In the genomic region with DNA sequence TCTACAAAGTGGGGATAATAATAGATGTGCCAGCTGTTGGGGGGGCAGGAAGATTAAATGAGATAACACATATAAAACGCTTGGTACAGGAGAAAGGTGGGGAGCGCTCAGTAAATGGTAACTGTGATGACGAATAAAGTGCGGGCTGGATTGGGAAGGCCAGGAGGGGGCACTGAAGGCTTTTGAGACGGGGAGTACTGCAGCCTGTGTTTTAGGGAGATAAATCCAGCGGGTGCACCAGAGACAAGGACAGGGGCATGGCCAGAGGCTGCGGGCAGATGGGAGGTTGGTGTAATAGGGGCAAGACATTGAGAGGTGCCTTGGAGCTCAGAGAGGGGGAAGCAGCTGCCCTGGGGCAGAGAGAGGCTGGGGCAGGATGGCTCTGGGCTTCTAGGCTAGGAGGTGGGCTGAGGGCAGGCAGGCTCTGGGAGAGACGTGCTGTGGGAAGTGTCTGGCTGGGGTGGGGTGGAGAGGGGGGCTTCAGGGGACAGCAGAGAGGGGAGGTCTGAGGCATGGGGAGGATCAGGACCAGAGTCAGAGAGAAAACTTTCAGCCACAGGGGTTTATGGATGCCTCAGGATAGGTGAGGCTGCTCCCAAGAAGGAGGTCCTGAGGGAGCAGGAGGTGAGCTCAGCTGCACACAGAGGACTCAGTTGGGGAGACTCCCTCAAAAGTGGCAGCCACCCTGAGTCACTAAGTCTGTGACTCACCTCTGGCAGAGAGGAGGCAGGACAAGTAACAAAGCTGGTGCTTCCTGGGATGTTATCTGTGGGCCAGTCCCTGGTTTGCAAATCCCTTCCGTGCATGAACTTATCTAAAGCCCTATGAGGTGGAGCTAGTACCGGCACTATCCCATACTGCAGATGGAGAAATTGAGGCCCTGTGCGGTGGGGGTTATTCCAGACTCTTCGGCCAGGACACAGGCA, we compare ENCODE assay signal across 8 cellular contexts. TPM values are rescaled to one million over a fixed set of nuclear protein-coding genes. Genes with fewer than 3 reads are reported as not detected.
DNase-seq lines count a peak whose midpoint lies in the region; ATAC-seq and TF ChIP-seq lines count a peak whose summit lies in the region.

No MANE protein-coding gene starts in this region.

- H4K12ac ChIP-seq in trophoblast cell (ENCODE audit: low read depth, low read length), result peak overlapping the region; percentile 32

- no peak overlapping the region for H3K9ac ChIP-seq in trophoblast cell (ENCODE audit: low read length)

- peaks cover 9% of the 10 kb centered on the region for H3K79me2 ChIP-seq in trophoblast cell (ENCODE audit: control insufficient read depth, insufficient read depth, low read length, poor library complexity)

- H4K91ac ChIP-seq in trophoblast cell (ENCODE audit: low read depth, low read length), result peak overlapping the region; percentile 80

- peak overlapping the region; percentile 18 for H2AFZ ChIP-seq in trophoblast cell (ENCODE audit: insufficient read depth, low read length, poor library complexity)

- H3K27ac ChIP-seq in esophagus squamous epithelium (peak overlapping the region; percentile 90 to 98 (median 94)), trophoblast cell (ENCODE audit: low read depth, low read length) (peak overlapping the region; percentile 97)

- H3K4me1 ChIP-seq in esophagus squamous epithelium, result peaks cover 42 to 65% (median 43%) of the 10 kb centered on the region in 3 donors
- H3K4me1 ChIP-seq in trophoblast cell (ENCODE audit: control insufficient read depth in 1 of 2, insufficient read depth in 2 of 2, low read length in 2 of 2), result peaks cover 36 to 40% of the 10 kb centered on the region in 2 experiments

- no peaks in the 10 kb centered on the region for H3K9me3 Mint-ChIP-seq in mesothelial cell of epicardium

- H3K9me3 ChIP-seq in esophagus squamous epithelium, result no peaks in the 10 kb centered on the region
- H3K9me3 ChIP-seq in trophoblast cell (ENCODE audit: insufficient read depth, low read depth, low read length), result no peaks in the 10 kb centered on the region

- H3K36me3 ChIP-seq in esophagus squamous epithelium (no peaks in the 10 kb centered on the region), trophoblast cell (ENCODE audit: control insufficient read depth in 1 of 2, insufficient read depth in 2 of 2, low read length in 2 of 2) (no peaks in the 10 kb centered on the region)

- H3K79me1 ChIP-seq in trophoblast cell (ENCODE audit: low read length), result peaks cover 38% of the 10 kb centered on the region

- peaks cover 38% of the 10 kb centered on the region for H3K4me1 Mint-ChIP-seq in mesothelial cell of epicardium

- no peak for TF ChIP-seq POLR2A in esophagus squamous epithelium (IDR thresholded peaks at IDR 0.05)

- no peak for ATAC-seq in GM19463 (IDR thresholded peaks at IDR 0.05; ENCODE audit: unreplicated experiment)
- ATAC-seq in GM18520 (IDR thresholded peaks at IDR 0.05; ENCODE audit: unreplicated experiment), result no peak

- H3K23ac ChIP-seq in trophoblast cell (ENCODE audit: low read length), result no peak overlapping the region

- peak overlapping the region; percentile 85 for H2AK5ac ChIP-seq in trophoblast cell (ENCODE audit: low read length)

- WGBS in esophagus squamous epithelium, 2 donors, result 46 to 50% methylated on average over 8 of the region's 12 CpGs
- WGBS in trophoblast cell (ENCODE audit: extremely low coverage, insufficient coverage, insufficient read length), result no CpG with 5 or more reads among the region's 12 CpGs

- H3K4me3 ChIP-seq in esophagus squamous epithelium (peak overlapping the region in 1 of 4 donors; percentile 7), trophoblast cell (ENCODE audit: low read depth, low read length) (no peak overlapping the region)

- peak overlapping the region; percentile 83 for H2BK120ac ChIP-seq in trophoblast cell (ENCODE audit: insufficient read depth, low read length, poor library complexity)

- H3K4ac ChIP-seq in trophoblast cell (ENCODE audit: low read depth, low read length), result peak overlapping the region; percentile 65

- peak overlapping the region; percentile 77 for H3K18ac ChIP-seq in trophoblast cell (ENCODE audit: low read length)

- TF ChIP-seq CTCF in esophagus squamous epithelium (IDR thresholded peaks at IDR 0.05) (peak in 3 of 6 experiments; percentile 12 to 27 (median 16)), mesothelial cell of epicardium (IDR thresholded peaks at IDR 0.05; ENCODE audit: unreplicated experiment) (no peak)

- intact Hi-C loops in esophagus squamous epithelium (cut with DNase I), result loop anchor here (2.0 to 5.0 kb wide), 2 partner anchors 61 to 99 kb away; no protein-coding TSS in a partner anchor

- H3K27me3 ChIP-seq in esophagus squamous epithelium (no peaks in the 10 kb centered on the region), trophoblast cell (ENCODE audit: insufficient read depth, low read length) (no peaks in the 10 kb centered on the region)

- H3K4me2 ChIP-seq in trophoblast cell (ENCODE audit: low read length), result no peak overlapping the region

- H3K27me3 Mint-ChIP-seq in mesothelial cell of epicardium (ENCODE audit: low read depth), result no peaks in the 10 kb centered on the region

- peak overlapping the region; percentile 78 for H2BK12ac ChIP-seq in trophoblast cell (ENCODE audit: low read length)

- no peaks in the 10 kb centered on the region for H3K36me3 Mint-ChIP-seq in mesothelial cell of epicardium

- H3K27ac Mint-ChIP-seq in mesothelial cell of epicardium, result no peak overlapping the region

- peak; percentile 68 for DNase-seq in GM03348 (ENCODE audit: low spot score)
- DNase-seq in NCI-H69 (lab: John Stamatoyannopoulos, UW), result peak; percentile 32
- peak; percentile 54 for DNase-seq in activated T-cell treated with anti-CD3 and anti-CD28 coated beads for 48 hours (ENCODE audit: low read depth)
- DNase-seq in esophagus squamous epithelium (lab: John Stamatoyannopoulos, UW), result no peak
- DNase-seq in trophoblast cell, result peak in 1 of 2 donors; percentile 52
- DNase-seq in mesothelial cell of epicardium (ENCODE audit: low spot score in 2 of 2, unreplicated experiment in 2 of 2), result no peak

- H4K8ac ChIP-seq in trophoblast cell (ENCODE audit: low read depth, low read length), result peak overlapping the region; percentile 75

- no peak overlapping the region for H3K4me3 Mint-ChIP-seq in mesothelial cell of epicardium

- peak overlapping the region; percentile 80 for H2BK5ac ChIP-seq in trophoblast cell (ENCODE audit: low read depth, low read length, poor library complexity)

- peak overlapping the region; percentile 68 for H3K14ac ChIP-seq in trophoblast cell (ENCODE audit: low read length)

RNA-seq across cellular contexts. Expression of a gene that starts 18.9 kb away (rescaled TPM):
- total RNA-seq in esophagus squamous epithelium, result not detected
- polyA plus RNA-seq in trophoblast cell (2013), result not detected in 2 replicates
- total RNA-seq in mesothelial cell of epicardium, result not detected in 3 replicates

Comparison
In these comparisons a context has a peak if more than half of its experiments do, and no peak if none do; other contexts are left out.
1. DNase-seq: peak in GM03348 (single experiment), NCI-H69 (single experiment) and activated T-cell treated with anti-CD3 and anti-CD28 coated beads for 48 hours (single experiment); none in esophagus squamous epithelium (single experiment) and mesothelial cell of epicardium (0 of 2).